In genomic region chr6:75396005-75396800, GRCh38 we compare ENCODE assay signal across 33 cellular contexts.
DNase-seq lines count a peak whose midpoint lies in the region; ATAC-seq and TF ChIP-seq lines count a peak whose summit lies in the region.
"Had no signal": no experiment of that assay in that cellular context is flagged by ENCODE, and none has a peak within 500 bp of the region (broad histone marks: within the 10 kb centered on the region; RNA-seq: fewer than 3 reads in every experiment).

No MANE protein-coding gene starts in this region.

- WGBS in spleen, 5 donors, result 86 to 95% (median 91%) methylated on average over 6 of the region's 6 CpGs

- intact Hi-C loops in spleen (cut with DNase I; ENCODE audit: low total_unique reads), result no loop called here

- no peaks in the 10 kb centered on the region for H3K27me3 ChIP-seq in spleen (replicated peaks in 1 of 7)
- H3K27me3 ChIP-seq: BE2C, esophagus muscularis mucosa, neutrophil, sigmoid colon, SJSA1, transverse colon had no signal

- no peaks in the 10 kb centered on the region for H3K9me3 ChIP-seq in spleen
- H3K9me3 ChIP-seq: BE2C, esophagus muscularis mucosa, neutrophil, sigmoid colon, SJSA1, transverse colon had no signal

- no peaks in the 10 kb centered on the region for H3K36me3 Mint-ChIP-seq in nephron (ENCODE audit: low read depth)
- H3K36me3 Mint-ChIP-seq: activated CD8-positive, alpha-beta memory T cell treated with anti-CD3 and anti-CD28 coated beads, Interleukin-2, amount 10 ng/mL, durations not matched to agents 7 days and 5 days; CD8-positive, alpha-beta T cell; stimulated activated effector memory CD8-positive, alpha-beta T cell treated with anti-CD3 and anti-CD28 coated beads, Interleukin-12 subunit alpha, Interleukin-12 subunit beta, amount 100 ng/mL, for 72 hours had no signal

- H3K27ac ChIP-seq in spleen, result no peak overlapping the region
- H3K27ac ChIP-seq: esophagus muscularis mucosa, foreskin keratinocyte, GM23248, HL-60, neutrophil, sigmoid colon, SJSA1, transverse colon had no signal

- ATAC-seq in HG03175 (IDR thresholded peaks at IDR 0.05; ENCODE audit: unreplicated experiment), result no peak
- ATAC-seq: activated CD4-positive, CD25-positive, alpha-beta regulatory T cell treated with anti-CD3 and anti-CD28 coated beads, Interleukin-2, amount 50 U/mL, for 24 hours; activated CD8-positive, alpha-beta memory T cell treated with anti-CD3 and anti-CD28 coated beads, Interleukin-2, amount 10 ng/mL, durations not matched to agents 7 days and 5 days; activated naive CD8-positive, alpha-beta T cell treated with anti-CD3 and anti-CD28 coated beads, Interleukin-2, amount 50 U/mL, for 24 hours; activated T-cell treated with anti-CD3 and anti-CD28 coated beads, Interleukin-2, amount 50 U/mL, for 72 hours; CD8-positive, alpha-beta T cell; foreskin keratinocyte; stimulated activated effector memory CD8-positive, alpha-beta T cell treated with anti-CD3 and anti-CD28 coated beads, Interleukin-12 subunit alpha, Interleukin-12 subunit beta, amount 100 ng/mL, for 72 hours had no signal

- TF ChIP-seq POLR2A in spleen (IDR thresholded peaks at IDR 0.05), result no peak

- H3K4me1 Mint-ChIP-seq in nephron, result peaks cover 31% of the 10 kb centered on the region
- H3K4me1 Mint-ChIP-seq: activated CD8-positive, alpha-beta memory T cell treated with anti-CD3 and anti-CD28 coated beads, Interleukin-2, amount 10 ng/mL, durations not matched to agents 7 days and 5 days; activated naive CD8-positive, alpha-beta T cell treated with anti-CD3 and anti-CD28 coated beads, Interleukin-2, amount 50 U/mL, for 24 hours; central memory CD8-positive, alpha-beta T cell; stimulated activated effector memory CD8-positive, alpha-beta T cell treated with anti-CD3 and anti-CD28 coated beads, Interleukin-12 subunit alpha, Interleukin-12 subunit beta, amount 100 ng/mL, for 72 hours had no signal

- peak; percentile 79 for DNase-seq in EH (ENCODE audit: low read depth)
- peak; percentile 77 for DNase-seq in SK-N-DZ (ENCODE audit: low spot score)
- DNase-seq in fibroblast of gingiva (ENCODE audit: low read depth), result peak; percentile 27
- no peak for DNase-seq in ecto neural progenitor cell (ENCODE audit: low spot score)
- no peak for DNase-seq in SW480 (ENCODE audit: low spot score)
- no peak for DNase-seq in spleen
- DNase-seq: ACHN; activated CD4-positive, alpha-beta T cell treated with anti-CD3 and anti-CD28 coated beads, Interleukin-2, amount 50 U/mL, for 4 hours; activated CD8-positive, alpha-beta memory T cell treated with anti-CD3 and anti-CD28 coated beads, Interleukin-2, amount 10 ng/mL, durations not matched to agents 7 days and 5 days; activated naive CD4-positive, alpha-beta T cell; activated naive CD8-positive, alpha-beta T cell treated with anti-CD3 and anti-CD28 coated beads, Interleukin-2, amount 50 U/mL, for 24 hours; activated T-cell treated with anti-CD3 and anti-CD28 coated beads, Interleukin-2, amount 50 U/mL, for 72 hours; BE2C; CD8-positive, alpha-beta T cell; foreskin keratinocyte; GM23248; mammary epithelial cell; NCI-H1417; NCI-H2029 treated with DMSO at 0.1 percent for 48 hours; sigmoid colon; stimulated activated CD4-positive, alpha-beta T cell treated with anti-CD3 and anti-CD28 coated beads, Interleukin-15, amount 100 ng/mL, for 24 hours; transverse colon had no signal

- H3K36me3 ChIP-seq in spleen, result no peaks in the 10 kb centered on the region
- H3K36me3 ChIP-seq: BE2C, esophagus muscularis mucosa, neutrophil, sigmoid colon, SJSA1, transverse colon had no signal

- no peak overlapping the region for H3K4me3 Mint-ChIP-seq in nephron
- H3K4me3 Mint-ChIP-seq: activated CD8-positive, alpha-beta memory T cell treated with anti-CD3 and anti-CD28 coated beads, Interleukin-2, amount 10 ng/mL, durations not matched to agents 7 days and 5 days; activated naive CD8-positive, alpha-beta T cell treated with anti-CD3 and anti-CD28 coated beads, Interleukin-2, amount 50 U/mL, for 24 hours; activated T-cell treated with anti-CD3 and anti-CD28 coated beads, Interleukin-2, amount 50 U/mL, for 72 hours; CD8-positive, alpha-beta T cell; central memory CD8-positive, alpha-beta T cell; dendritic cell treated with granulocyte-macrophage colony-stimulating factor and Interleukin-4, amounts not matched to agents 40 ng/mL and 50 ng/mL, for 4 days; stimulated activated effector memory CD8-positive, alpha-beta T cell treated with anti-CD3 and anti-CD28 coated beads, Interleukin-12 subunit alpha, Interleukin-12 subunit beta, amount 100 ng/mL, for 72 hours; T-helper 1 cell treated with Interleukin-12 subunit alpha and Interleukin-12 subunit beta and Interleukin-4 antibody, amounts not matched to agents 30 μg/mL and 1 μg/mL, for 36 hours had no signal

- no peaks in the 10 kb centered on the region for H3K9me3 Mint-ChIP-seq in nephron
- H3K9me3 Mint-ChIP-seq: activated naive CD8-positive, alpha-beta T cell treated with anti-CD3 and anti-CD28 coated beads, Interleukin-2, amount 50 U/mL, for 24 hours; activated T-cell treated with anti-CD3 and anti-CD28 coated beads, Interleukin-2, amount 50 U/mL, for 72 hours; CD8-positive, alpha-beta T cell; central memory CD8-positive, alpha-beta T cell; dendritic cell treated with granulocyte-macrophage colony-stimulating factor and Interleukin-4, amounts not matched to agents 40 ng/mL and 50 ng/mL, for 4 days; stimulated activated effector memory CD8-positive, alpha-beta T cell treated with anti-CD3 and anti-CD28 coated beads, Interleukin-12 subunit alpha, Interleukin-12 subunit beta, amount 100 ng/mL, for 72 hours; T-helper 1 cell treated with Interleukin-12 subunit alpha and Interleukin-12 subunit beta and Interleukin-4 antibody, amounts not matched to agents 30 μg/mL and 1 μg/mL, for 36 hours had no signal

- no peaks in the 10 kb centered on the region for H3K27me3 Mint-ChIP-seq in nephron (ENCODE audit: low read depth)
- H3K27me3 Mint-ChIP-seq: central memory CD8-positive, alpha-beta T cell; dendritic cell treated with granulocyte-macrophage colony-stimulating factor and Interleukin-4, amounts not matched to agents 40 ng/mL and 50 ng/mL, for 4 days had no signal

- TF ChIP-seq CTCF in nephron (IDR thresholded peaks at IDR 0.05; ENCODE audit: unreplicated experiment in 3 of 3) (no peak), spleen (IDR thresholded peaks at IDR 0.05 in 8 of 11, conservative IDR thresholded peaks at IDR 0.05 in 3 of 11) (no peak)

- H3K27ac Mint-ChIP-seq in nephron, result peak overlapping the region; percentile 12 to 34 (median 18)
- H3K27ac Mint-ChIP-seq: activated CD8-positive, alpha-beta memory T cell treated with anti-CD3 and anti-CD28 coated beads, Interleukin-2, amount 10 ng/mL, durations not matched to agents 7 days and 5 days; activated naive CD8-positive, alpha-beta T cell treated with anti-CD3 and anti-CD28 coated beads, Interleukin-2, amount 50 U/mL, for 24 hours; activated T-cell treated with anti-CD3 and anti-CD28 coated beads, Interleukin-2, amount 50 U/mL, for 72 hours; CD8-positive, alpha-beta T cell; dendritic cell treated with granulocyte-macrophage colony-stimulating factor and Interleukin-4, amounts not matched to agents 40 ng/mL and 50 ng/mL, for 4 days; stimulated activated effector memory CD8-positive, alpha-beta T cell treated with anti-CD3 and anti-CD28 coated beads, Interleukin-12 subunit alpha, Interleukin-12 subunit beta, amount 100 ng/mL, for 72 hours; T-helper 1 cell treated with Interleukin-12 subunit alpha and Interleukin-12 subunit beta and Interleukin-4 antibody, amounts not matched to agents 30 μg/mL and 1 μg/mL, for 36 hours had no signal

- H3K4me3 ChIP-seq in spleen, result no peak overlapping the region
- H3K4me3 ChIP-seq: esophagus muscularis mucosa, GM23248, sigmoid colon, SJSA1, transverse colon had no signal

- H3K4me1 ChIP-seq in spleen, result no peaks in the 10 kb centered on the region
- H3K4me1 ChIP-seq: BE2C, foreskin keratinocyte, transverse colon had no signal

Comparison
In these comparisons a context has a peak if more than half of its experiments do, and no peak if none do; other contexts are left out.
1. DNase-seq: peak in EH (single experiment), SK-N-DZ (single experiment) and fibroblast of gingiva (single experiment); none in ecto neural progenitor cell (single experiment), SW480 (single experiment) and spleen (single experiment).